Comparison of ENCODE assay signal across 8 cellular contexts in genomic region chr14:67240168-67240932, GRCh38. TPM values are rescaled to one million over a fixed set of nuclear protein-coding genes. Genes with fewer than 3 reads are reported as not detected.
DNase-seq lines count a peak whose midpoint lies in the region; ATAC-seq lines count a peak whose summit lies in the region.

No MANE protein-coding gene starts in this region.

- no peak overlapping the region for H2BK5ac ChIP-seq in neuronal stem cell (ENCODE audit: low read length)

- H3K27me3 ChIP-seq in neuronal stem cell (ENCODE audit: control insufficient read depth in 3 of 3, insufficient read depth in 3 of 3, low read depth in 1 of 3, low read length in 3 of 3), result no peaks in the 10 kb centered on the region

- H3K4me1 ChIP-seq in neuronal stem cell (ENCODE audit: control insufficient read depth in 2 of 2, insufficient read depth in 1 of 2, low read depth in 1 of 2, low read length in 2 of 2), result peaks cover 4% of the 10 kb centered on the region in 2 donors

- no peak overlapping the region for H3K14ac ChIP-seq in neuronal stem cell (ENCODE audit: low read length)

- H2BK12ac ChIP-seq in neuronal stem cell (ENCODE audit: low read length), result no peak overlapping the region

- H3K79me1 ChIP-seq in neuronal stem cell (ENCODE audit: low read depth, low read length), result no peaks in the 10 kb centered on the region

- ATAC-seq in HG02840 (IDR thresholded peaks at IDR 0.05; ENCODE audit: low FRiP score, unreplicated experiment), result peak; percentile 4
- ATAC-seq in HG02642 (IDR thresholded peaks at IDR 0.05; ENCODE audit: poor library complexity, unreplicated experiment), result no peak

- peak overlapping the region; percentile 63 for H3K4me2 ChIP-seq in neuronal stem cell (ENCODE audit: insufficient read depth, low read length, poor library complexity, severe bottlenecking)

- H2BK120ac ChIP-seq in neuronal stem cell (ENCODE audit: low read depth, low read length), result no peak overlapping the region

- H3K4ac ChIP-seq in neuronal stem cell (ENCODE audit: low read length), result no peak overlapping the region

- peak overlapping the region; percentile 61 to 76 for H3K4me3 ChIP-seq in neuronal stem cell (ENCODE audit: low read length in 2 of 2)

- no peak overlapping the region for H4K91ac ChIP-seq in neuronal stem cell (ENCODE audit: low read depth, low read length, poor library complexity)

- peaks cover 0 to 18% of the 10 kb centered on the region in 2 donors for H3K9me3 ChIP-seq in neuronal stem cell (replicated peaks in 1 of 2; ENCODE audit: control insufficient read depth in 2 of 2, insufficient read depth in 1 of 2, low read depth in 1 of 2, low read length in 2 of 2)

- H3K27ac ChIP-seq in neuronal stem cell (replicated peaks; ENCODE audit: low read length), result no peak overlapping the region

- no peak overlapping the region for H2BK15ac ChIP-seq in neuronal stem cell (ENCODE audit: low read length)

- H3K36me3 ChIP-seq in neuronal stem cell (replicated peaks in 1 of 2; ENCODE audit: control insufficient read depth in 2 of 2, insufficient read depth in 2 of 2, low read length in 2 of 2), result peaks cover 0 to 2% of the 10 kb centered on the region in 2 donors

- peak overlapping the region; percentile 75 for H3K9ac ChIP-seq in neuronal stem cell (ENCODE audit: low read depth, low read length, poor library complexity)

- no peak overlapping the region for H4K8ac ChIP-seq in neuronal stem cell (ENCODE audit: low read depth, low read length)

- peak overlapping the region; percentile 91 for H2AFZ ChIP-seq in neuronal stem cell (ENCODE audit: low read length)

- H3K23ac ChIP-seq in neuronal stem cell (ENCODE audit: low read depth, low read length, poor library complexity), result no peak overlapping the region

- no CpG with 5 or more reads among the region's 23 CpGs for WGBS in neuronal stem cell (ENCODE audit: extremely low coverage in 2 of 2, insufficient read length in 2 of 2, insufficient replicate concordance in 1 of 2), 2 donors

- DNase-seq in NCI-H1436 (lab: John Stamatoyannopoulos, UW) (peak; percentile 2), NCI-H1436 treated with DMSO at 0.1 percent for 48 hours (lab: John Stamatoyannopoulos, UW) (no peak), NCI-H748 (lab: John Stamatoyannopoulos, UW; ENCODE audit: unreplicated experiment) (peak; percentile 54), glomerular visceral epithelial cell (ENCODE audit: extremely low spot score) (peak; percentile 65), neuronal stem cell (ENCODE audit: low spot score) (no peak)
- DNase-seq in activated effector memory CD4-positive, alpha-beta T cell treated with anti-CD3 and anti-CD28 coated beads, Interleukin-2, amount 50 U/mL, for 16 hours, result peak; percentile 74

- peak overlapping the region; percentile 31 for H3K18ac ChIP-seq in neuronal stem cell (ENCODE audit: low read length)

- H2AK5ac ChIP-seq in neuronal stem cell (ENCODE audit: low read depth, low read length), result no peak overlapping the region

RNA-seq across cellular contexts. Expression of gene PALS1, which starts 0.9 kb away (rescaled TPM):
- polyA plus RNA-seq in neuronal stem cell (2013, experiment 1 of 2), result 27.0 TPM
- polyA plus RNA-seq in neuronal stem cell (2013, experiment 2 of 2), result 27.1 TPM

RNA-seq across cellular contexts. Expression of gene GARIN2, which starts 51.1 kb away (rescaled TPM):
- 0.49 TPM for polyA plus RNA-seq in neuronal stem cell (2013, experiment 1 of 2)
- polyA plus RNA-seq in neuronal stem cell (2013, experiment 2 of 2), result 0.40 TPM

Comparison
In these comparisons a context has a peak if more than half of its experiments do, and no peak if none do; other contexts are left out.
1. DNase-seq: peak in NCI-H1436 (single experiment), NCI-H748 (single experiment), activated effector memory CD4-positive, alpha-beta T cell treated with anti-CD3 and anti-CD28 coated beads, Interleukin-2, amount 50 U/mL, for 16 hours (single experiment) and glomerular visceral epithelial cell (single experiment); none in NCI-H1436 treated with DMSO at 0.1 percent for 48 hours (single experiment) and neuronal stem cell (single experiment).